In genomic region chr5:149581192-149581861, GRCh38 we compare ENCODE assay signal across 8 cellular contexts. TPM values are rescaled to one million over a fixed set of nuclear protein-coding genes. Genes with fewer than 3 reads are reported as not detected.
DNase-seq lines count a peak whose midpoint lies in the region; ATAC-seq and TF ChIP-seq lines count a peak whose summit lies in the region.

A gene with protein sequence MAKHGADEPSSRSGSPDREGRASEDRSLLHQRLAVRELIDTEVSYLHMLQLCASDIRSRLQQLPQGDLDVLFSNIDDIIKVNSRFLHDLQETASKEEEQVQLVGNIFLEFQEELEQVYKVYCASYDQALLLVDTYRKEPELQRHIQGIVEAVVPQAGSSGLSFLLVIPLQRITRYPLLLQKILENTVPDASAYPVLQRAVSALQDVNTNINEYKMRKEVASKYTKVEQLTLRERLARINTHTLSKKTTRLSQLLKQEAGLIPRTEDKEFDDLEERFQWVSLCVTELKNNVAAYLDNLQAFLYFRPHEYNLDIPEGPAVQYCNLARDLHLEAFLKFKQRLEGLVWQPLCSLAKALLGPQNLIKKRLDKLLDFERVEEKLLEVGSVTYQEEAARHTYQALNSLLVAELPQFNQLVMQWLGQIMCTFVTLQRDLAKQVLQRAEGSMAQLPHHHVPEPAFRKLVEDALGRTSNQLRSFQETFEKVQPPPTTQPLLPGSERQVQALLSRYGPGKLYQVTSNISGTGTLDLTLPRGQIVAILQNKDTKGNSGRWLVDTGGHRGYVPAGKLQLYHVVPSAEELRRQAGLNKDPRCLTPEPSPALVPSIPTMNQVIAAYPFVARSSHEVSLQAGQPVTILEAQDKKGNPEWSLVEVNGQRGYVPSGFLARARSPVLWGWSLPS (plus strand): TSS chr5:149581498. CDS start chr5:149597770, 16,272 bp downstream.

- peaks cover 20% of the 10 kb centered on the region for H3K27me3 Mint-ChIP-seq in activated naive CD8-positive, alpha-beta T cell treated with anti-CD3 and anti-CD28 coated beads, Interleukin-2, amount 50 U/mL, for 24 hours

- ATAC-seq in activated naive CD8-positive, alpha-beta T cell treated with anti-CD3 and anti-CD28 coated beads, Interleukin-2, amount 50 U/mL, for 24 hours: peak; percentile 73
- ATAC-seq in heart left ventricle: peak; percentile 63 to 91 (median 87)
- no peak for ATAC-seq in GM19467 (IDR thresholded peaks at IDR 0.05; ENCODE audit: unreplicated experiment)

- peak within 1 kb of the TSS; percentile 47 to 79 (median 60) for H3K4me3 ChIP-seq in heart left ventricle
- H3K4me3 ChIP-seq in ovary: peak within 1 kb of the TSS; percentile 57
- peak within 1 kb of the TSS; percentile 60 to 80 for H3K4me3 ChIP-seq in tibial artery

- intact Hi-C loops in heart left ventricle (cut with DNase I) (loop anchor here in 1 of 10 donors (5.0 kb wide), 1 partner anchor 36 kb away; no protein-coding TSS in a partner anchor), ovary (cut with DNase I) (no loop called here), tibial artery (cut with DNase I; ENCODE audit: low total_unique reads) (no loop called here)

- H3K4me1 ChIP-seq in heart left ventricle: peaks cover 3 to 43% (median 37%) of the 10 kb centered on the region in 12 donors
- peaks cover 9% of the 10 kb centered on the region for H3K4me1 ChIP-seq in ovary (ENCODE audit: insufficient read depth)
- H3K4me1 ChIP-seq in tibial artery: peaks cover 0 to 59% (median 40%) of the 10 kb centered on the region in 4 donors

- TF ChIP-seq CTCF in 22Rv1 (IDR thresholded peaks at IDR 0.05) (no peak), heart left ventricle (IDR thresholded peaks at IDR 0.05) (peak in 1 of 12 donors; percentile 27), ovary (IDR thresholded peaks at IDR 0.05) (no peak), tibial artery (IDR thresholded peaks at IDR 0.05) (no peak)

- DNase-seq in HCEC 1CT (peak; percentile 7), RPMI7951 (ENCODE audit: low read depth) (peak; percentile 56), heart left ventricle (peak; percentile 91 to 96 (median 94)), ovary (peak; percentile 84 to 93 (median 90)), tibial artery (peak; percentile 82 to 91)
- peak; percentile 64 for DNase-seq in activated naive CD8-positive, alpha-beta T cell treated with anti-CD3 and anti-CD28 coated beads, Interleukin-2, amount 50 U/mL, for 24 hours

- TF ChIP-seq EP300 in ovary (IDR thresholded peaks at IDR 0.05): no peak

- no peaks in the 10 kb centered on the region for H3K9me3 Mint-ChIP-seq in activated naive CD8-positive, alpha-beta T cell treated with anti-CD3 and anti-CD28 coated beads, Interleukin-2, amount 50 U/mL, for 24 hours

- peak in 1 of 2 donors; percentile 77 for TF ChIP-seq POLR2A in heart left ventricle (IDR thresholded peaks at IDR 0.05)
- no peak for TF ChIP-seq POLR2A in ovary (IDR thresholded peaks at IDR 0.05)

- 1 to 2% (median 1%) methylated on average over 23 to 56 of the region's 56 CpGs for WGBS in heart left ventricle, 4 donors
- 0 to 1% (median 0%) methylated on average over 56 of the region's 56 CpGs for WGBS in ovary, 3 donors

- H3K27ac Mint-ChIP-seq in activated naive CD8-positive, alpha-beta T cell treated with anti-CD3 and anti-CD28 coated beads, Interleukin-2, amount 50 U/mL, for 24 hours: peak within 1 kb of the TSS; percentile 27

- H3K27me3 ChIP-seq in heart left ventricle (peaks cover 0 to 9% (median 0%) of the 10 kb centered on the region in 9 donors), ovary (no peaks in the 10 kb centered on the region), tibial artery (no peaks in the 10 kb centered on the region)

- H3K4me1 Mint-ChIP-seq in activated naive CD8-positive, alpha-beta T cell treated with anti-CD3 and anti-CD28 coated beads, Interleukin-2, amount 50 U/mL, for 24 hours: peaks cover 15% of the 10 kb centered on the region

- peak within 1 kb of the TSS; percentile 65 for H3K4me3 Mint-ChIP-seq in activated naive CD8-positive, alpha-beta T cell treated with anti-CD3 and anti-CD28 coated beads, Interleukin-2, amount 50 U/mL, for 24 hours

- H3K36me3 ChIP-seq in heart left ventricle: no peaks in the 10 kb centered on the region
- H3K36me3 ChIP-seq in ovary: no peaks in the 10 kb centered on the region
- no peaks in the 10 kb centered on the region for H3K36me3 ChIP-seq in tibial artery

- H3K9me3 ChIP-seq in heart left ventricle: no peaks in the 10 kb centered on the region
- no peaks in the 10 kb centered on the region for H3K9me3 ChIP-seq in ovary
- no peaks in the 10 kb centered on the region for H3K9me3 ChIP-seq in tibial artery

- H3K36me3 Mint-ChIP-seq in activated naive CD8-positive, alpha-beta T cell treated with anti-CD3 and anti-CD28 coated beads, Interleukin-2, amount 50 U/mL, for 24 hours (ENCODE audit: low read depth): no peaks in the 10 kb centered on the region

- H3K27ac ChIP-seq in 22Rv1: peak within 1 kb of the TSS; percentile 100
- peak within 1 kb of the TSS; percentile 81 to 97 (median 92) for H3K27ac ChIP-seq in heart left ventricle
- peak within 1 kb of the TSS; percentile 32 to 65 for H3K27ac ChIP-seq in ovary
- peak within 1 kb of the TSS; percentile 68 to 83 for H3K27ac ChIP-seq in tibial artery

RNA-seq across cellular contexts. Expression of the gene that starts here (rescaled TPM):
- total RNA-seq in RPMI7951 (2014; rRNA removed; shearing (Covaris generic)): 0.24 and 0.29 TPM in 2 replicates
- 10 to 100 TPM; 16.0 to 28.5 (median 18.2) TPM for total RNA-seq in heart left ventricle
- polyA plus RNA-seq in heart left ventricle: 1 to 10 TPM; 8.1 to 9.3 TPM
- 1 to 10 TPM; 4.1 to 9.9 (median 6.2) TPM for total RNA-seq in ovary
- 1 to 10 TPM; 4.2 to 6.8 TPM for polyA plus RNA-seq in ovary

Comparison
In these comparisons a context has a peak if more than half of its experiments do, and no peak if none do; other contexts are left out.
1. Peak in DNase-seq in RPMI7951; RNA of the gene not detected or under 1 TPM.
2. H3K27ac ChIP-seq: peak in every context shown above with its lines; median percentile 100 in 22Rv1; 92 in heart left ventricle; 76 in tibial artery; 48 in ovary.
3. DNase-seq: peak in every context shown above with its lines; median percentile 94 in heart left ventricle; 90 in ovary; 86 in tibial artery; 64 in activated naive CD8-positive, alpha-beta T cell treated with anti-CD3 and anti-CD28 coated beads, Interleukin-2, amount 50 U/mL, for 24 hours; 56 in RPMI7951; 7 in HCEC 1CT.